Comparison of ENCODE assay signal across 8 cellular contexts in genomic region chr5:94968507-94969095, GRCh38.
DNase-seq lines count a peak whose midpoint lies in the region; ATAC-seq and TF ChIP-seq lines count a peak whose summit lies in the region.

No MANE protein-coding gene starts in this region.

- TF ChIP-seq CTCF in WTC11 (IDR thresholded peaks at IDR 0.05) = peak; percentile 55
- peak; percentile 58 to 79 (median 69) for TF ChIP-seq CTCF in heart left ventricle (IDR thresholded peaks at IDR 0.05)

- H3K27ac Mint-ChIP-seq in WTC11 = no peak overlapping the region
- H3K27ac Mint-ChIP-seq in activated naive CD8-positive, alpha-beta T cell treated with anti-CD3 and anti-CD28 coated beads, Interleukin-2, amount 50 U/mL, for 24 hours = no peak overlapping the region

- peaks cover 0 to 14% (median 5%) of the 10 kb centered on the region in 12 donors for H3K9me3 ChIP-seq in heart left ventricle

- no peaks in the 10 kb centered on the region for H3K36me3 Mint-ChIP-seq in WTC11
- H3K36me3 Mint-ChIP-seq in activated naive CD8-positive, alpha-beta T cell treated with anti-CD3 and anti-CD28 coated beads, Interleukin-2, amount 50 U/mL, for 24 hours (ENCODE audit: low read depth) = no peaks in the 10 kb centered on the region

- DNase-seq in COR-L47 (lab: John Stamatoyannopoulos, UW) = peak; percentile 84
- DNase-seq in NCI-H345 treated with DMSO at 0.1 percent for 48 hours (lab: John Stamatoyannopoulos, UW; ENCODE audit: unreplicated experiment) = peak; percentile 38
- no peak for DNase-seq in WTC11 (ENCODE audit: low spot score)
- DNase-seq in heart left ventricle = peak in 1 of 5 donors; percentile 21
- DNase-seq in retina = peak; percentile 65
- DNase-seq in activated naive CD8-positive, alpha-beta T cell treated with anti-CD3 and anti-CD28 coated beads, Interleukin-2, amount 50 U/mL, for 24 hours = no peak

- H3K9me3 Mint-ChIP-seq in WTC11 = 0 out of 2 replicates have a peak, but pooled peaks cover 5% of the 10 kb centered on the region
- no peaks in the 10 kb centered on the region for H3K9me3 Mint-ChIP-seq in activated naive CD8-positive, alpha-beta T cell treated with anti-CD3 and anti-CD28 coated beads, Interleukin-2, amount 50 U/mL, for 24 hours

- CTCF ChIA-PET in WTC11 (lab: Charles Lee) = interaction anchor here (0.6 to 2.1 kb wide), 18 partner anchors 21 to 522 kb away, joined by 3 to 24 read pairs (median 4); partner anchors contain the start of gene MCTP1

- H3K27me3 Mint-ChIP-seq in WTC11 (ENCODE audit: low read depth) = no peaks in the 10 kb centered on the region
- no peaks in the 10 kb centered on the region for H3K27me3 Mint-ChIP-seq in activated naive CD8-positive, alpha-beta T cell treated with anti-CD3 and anti-CD28 coated beads, Interleukin-2, amount 50 U/mL, for 24 hours

- no peak overlapping the region for H3K27ac ChIP-seq in heart left ventricle

- no peaks in the 10 kb centered on the region for H3K36me3 ChIP-seq in heart left ventricle

- POLR2A ChIA-PET in WTC11 (lab: Charles Lee) = no interaction called here

- peaks cover 0 to 10% (median 0%) of the 10 kb centered on the region in 12 donors for H3K4me1 ChIP-seq in heart left ventricle

- ATAC-seq in GM18909 (IDR thresholded peaks at IDR 0.05; ENCODE audit: poor library complexity, unreplicated experiment) (peak; percentile 74), HG03378 (IDR thresholded peaks at IDR 0.05; ENCODE audit: unreplicated experiment) (peak; percentile 52), WTC11 (peak; percentile 72), heart left ventricle (peak in 3 of 4 donors; percentile 73 to 80 (median 77))
- no peak for ATAC-seq in activated naive CD8-positive, alpha-beta T cell treated with anti-CD3 and anti-CD28 coated beads, Interleukin-2, amount 50 U/mL, for 24 hours

- no peak overlapping the region for H3K4me3 Mint-ChIP-seq in WTC11
- H3K4me3 Mint-ChIP-seq in activated naive CD8-positive, alpha-beta T cell treated with anti-CD3 and anti-CD28 coated beads, Interleukin-2, amount 50 U/mL, for 24 hours = no peak overlapping the region

- WGBS in heart left ventricle, 4 donors = 43 to 52% (median 49%) methylated on average over 5 of the region's 5 CpGs

- intact Hi-C loops in heart left ventricle (cut with DNase I) = loop anchor here (1.0 to 10.0 kb wide), 7 partner anchors 269 to 296 kb away; no protein-coding TSS in a partner anchor

- H3K4me1 Mint-ChIP-seq in WTC11 = peaks cover 5% of the 10 kb centered on the region
- H3K4me1 Mint-ChIP-seq in activated naive CD8-positive, alpha-beta T cell treated with anti-CD3 and anti-CD28 coated beads, Interleukin-2, amount 50 U/mL, for 24 hours = no peaks in the 10 kb centered on the region

- H3K4me3 ChIP-seq in heart left ventricle = no peak overlapping the region

- no peak for TF ChIP-seq POLR2A in heart left ventricle (IDR thresholded peaks at IDR 0.05)

- H3K27me3 ChIP-seq in heart left ventricle = no peaks in the 10 kb centered on the region

TF ChIP-seq in WTC11, 78 proteins besides CTCF, POLR2A, EP300 and RAD21 (continues in another document):
- TF ChIP-seq CDX4 (CRISPR knock-in tag; IDR thresholded peaks at IDR 0.05; ENCODE audit: borderline replicate concordance) (no peak), ATF3 (CRISPR knock-in tag; conservative IDR thresholded peaks at IDR 0.05) (no peak), IRF1 (CRISPR knock-in tag; IDR thresholded peaks at IDR 0.05) (no peak), GRHL2 (CRISPR knock-in tag; IDR thresholded peaks at IDR 0.05; ENCODE audit: insufficient replicate concordance, severe bottlenecking) (no peak), ARID4B (CRISPR knock-in tag; IDR thresholded peaks at IDR 0.05; ENCODE audit: borderline replicate concordance) (no peak), PREB (CRISPR knock-in tag; IDR thresholded peaks at IDR 0.05; ENCODE audit: borderline replicate concordance) (no peak), ERG (CRISPR knock-in tag; IDR thresholded peaks at IDR 0.05) (no peak), USF2 (CRISPR knock-in tag; IDR thresholded peaks at IDR 0.05) (no peak), PRRX2 (CRISPR knock-in tag; IDR thresholded peaks at IDR 0.05) (no peak), ATF1 (CRISPR knock-in tag; IDR thresholded peaks at IDR 0.05) (no peak), ESRRA (CRISPR knock-in tag; IDR thresholded peaks at IDR 0.05; ENCODE audit: borderline replicate concordance) (no peak), TEAD1 (CRISPR knock-in tag; IDR thresholded peaks at IDR 0.05) (no peak), ZNF317 (CRISPR knock-in tag; IDR thresholded peaks at IDR 0.05; ENCODE audit: borderline replicate concordance, low read depth) (no peak)

Comparison
In these comparisons a context has a peak if more than half of its experiments do, and no peak if none do; other contexts are left out.
1. DNase-seq: peak in COR-L47 (single experiment), NCI-H345 treated with DMSO at 0.1 percent for 48 hours (single experiment) and retina (single experiment); none in WTC11 (single experiment) and activated naive CD8-positive, alpha-beta T cell treated with anti-CD3 and anti-CD28 coated beads, Interleukin-2, amount 50 U/mL, for 24 hours (single experiment).